In genomic region chr6:7264686-7265384, GRCh38 we compare ENCODE assay signal across 21 cellular contexts. TPM values are rescaled to one million over a fixed set of nuclear protein-coding genes. Genes with fewer than 3 reads are reported as not detected.
DNase-seq lines count a peak whose midpoint lies in the region; ATAC-seq, FAIRE-seq and TF ChIP-seq lines count a peak whose summit lies in the region.
"Had no signal": no experiment of that assay in that cellular context is flagged by ENCODE, and none has a peak within 500 bp of the region (broad histone marks: within the 10 kb centered on the region; RNA-seq: fewer than 3 reads in every experiment).

No MANE protein-coding gene starts in this region.

- H3K4me3 Mint-ChIP-seq in activated CD8-positive, alpha-beta memory T cell treated with anti-CD3 and anti-CD28 coated beads, Interleukin-2, amount 10 ng/mL, durations not matched to agents 7 days and 5 days, result no peak overlapping the region
- H3K4me3 Mint-ChIP-seq in GM23338, result no peak overlapping the region; the same call in 2 of the 3 replicates
- H3K4me3 Mint-ChIP-seq in activated naive CD4-positive, alpha-beta T cell treated with anti-CD3 and anti-CD28 coated beads, Interleukin-2, amount 10 ng/mL, durations not matched to agents 7 days and 5 days, result no peak overlapping the region
- H3K4me3 Mint-ChIP-seq: B cell; CD4-positive, alpha-beta memory T cell had no signal

- H3K4me1 ChIP-seq in GM23338 (ENCODE audit: insufficient read depth) (peaks cover 10% of the 10 kb centered on the region), kidney (ENCODE audit: control insufficient read depth in 1 of 2, insufficient read depth in 1 of 2, low read depth in 1 of 2, low read length in 2 of 2) (peaks cover 14% of the 10 kb centered on the region in 2 donors), small intestine (ENCODE audit: control insufficient read depth in 2 of 2, insufficient read depth in 1 of 2, low read depth in 1 of 2, low read length in 1 of 2) (no peaks in the 10 kb centered on the region), OCI-LY7 (ENCODE audit: insufficient read depth, low read length, poor library complexity, severe bottlenecking) (no peaks in the 10 kb centered on the region)

- H3K4me3 ChIP-seq in GM23338 (no peak overlapping the region), kidney (ENCODE audit: low read length in 2 of 2) (no peak overlapping the region), small intestine (ENCODE audit: low read depth in 1 of 2, low read length in 2 of 2) (no peak overlapping the region), OCI-LY7 (ENCODE audit: low read depth, low read length, poor library complexity, severe bottlenecking) (no peak overlapping the region)
- H3K4me3 ChIP-seq: GM23248 had no signal

- no peaks in the 10 kb centered on the region for H3K36me3 ChIP-seq in GM23338 (ENCODE audit: insufficient read depth)
- no peaks in the 10 kb centered on the region for H3K36me3 ChIP-seq in kidney (ENCODE audit: control insufficient read depth in 1 of 2, insufficient read depth in 2 of 2, low read length in 2 of 2)
- H3K36me3 ChIP-seq in small intestine (ENCODE audit: control insufficient read depth in 2 of 2, insufficient read depth in 2 of 2, low read length in 2 of 2), result no peaks in the 10 kb centered on the region
- no peaks in the 10 kb centered on the region for H3K36me3 ChIP-seq in OCI-LY7 (ENCODE audit: insufficient read depth, low read length)

- H2AFZ ChIP-seq in GM23338, result 0 out of 2 replicates have a peak overlapping the region, but pooled peaks have one; percentile 28
- H2AFZ ChIP-seq in OCI-LY7 (ENCODE audit: low read length), result no peak overlapping the region
- H2AFZ ChIP-seq: GM23248 had no signal

- H4K20me1 ChIP-seq in GM23338 (replicated peaks; ENCODE audit: insufficient read depth) (no peaks in the 10 kb centered on the region), OCI-LY7 (ENCODE audit: insufficient read depth, low read length) (no peaks in the 10 kb centered on the region)

- no peaks in the 10 kb centered on the region for H3K9me2 ChIP-seq in GM23338 (ENCODE audit: insufficient read depth)
- H3K9me2 ChIP-seq in OCI-LY7 (ENCODE audit: insufficient read depth, low read length), result no peaks in the 10 kb centered on the region

- FAIRE-seq in kidney (lab: Jason Lieb, UNC) (no peak), small intestine (lab: Jason Lieb, UNC) (no peak)
- FAIRE-seq: D721Med had no signal

- H3K9ac ChIP-seq in kidney (ENCODE audit: low read length in 2 of 2), result no peak overlapping the region
- H3K9ac ChIP-seq: GM23248 had no signal

- WGBS in small intestine, 3 donors, result 70 to 84% (median 80%) methylated on average over 17 of the region's 17 CpGs

- H3K79me2 ChIP-seq in GM23338 (replicated peaks; ENCODE audit: insufficient read depth), result no peaks in the 10 kb centered on the region
- no peaks in the 10 kb centered on the region for H3K79me2 ChIP-seq in OCI-LY7 (ENCODE audit: insufficient read depth, low read depth, low read length)

- H3K9me3 ChIP-seq in kidney (ENCODE audit: control insufficient read depth in 1 of 2, low read length in 2 of 2), result no peaks in the 10 kb centered on the region
- no peaks in the 10 kb centered on the region for H3K9me3 ChIP-seq in small intestine (ENCODE audit: control insufficient read depth, low read depth)
- no peaks in the 10 kb centered on the region for H3K9me3 ChIP-seq in OCI-LY7 (ENCODE audit: low read length)

- POLR2A ChIA-PET in OCI-LY7 (lab: Charles Lee), result no interaction called here

- H3K4me1 Mint-ChIP-seq in activated CD8-positive, alpha-beta memory T cell treated with anti-CD3 and anti-CD28 coated beads, Interleukin-2, amount 10 ng/mL, durations not matched to agents 7 days and 5 days, result peaks cover 13% of the 10 kb centered on the region
- peaks cover 19% of the 10 kb centered on the region for H3K4me1 Mint-ChIP-seq in GM23338
- H3K4me1 Mint-ChIP-seq in activated naive CD4-positive, alpha-beta T cell treated with anti-CD3 and anti-CD28 coated beads, Interleukin-2, amount 10 ng/mL, durations not matched to agents 7 days and 5 days, result peaks cover 23% of the 10 kb centered on the region

- peaks cover 8% of the 10 kb centered on the region for H3F3A ChIP-seq in GM23338 (replicated peaks; ENCODE audit: low read depth)

- H3K27me3 ChIP-seq in GM23338 (ENCODE audit: insufficient read depth), result peaks cover 1% of the 10 kb centered on the region; the same call in 1 of the 2 replicates
- H3K27me3 ChIP-seq in small intestine (ENCODE audit: control insufficient read depth in 2 of 2, insufficient read depth in 2 of 2, low read length in 2 of 2), result no peaks in the 10 kb centered on the region

- CTCF ChIA-PET in activated CD8-positive, alpha-beta memory T cell treated with anti-CD3 and anti-CD28 coated beads, Interleukin-2, amount 10 ng/mL, durations not matched to agents 7 days and 5 days (lab: Charles Lee), result no interaction called here
- CTCF ChIA-PET in OCI-LY7 (lab: Charles Lee; ENCODE audit: unreplicated experiment), result no interaction called here
- CTCF ChIA-PET in activated naive CD4-positive, alpha-beta T cell treated with anti-CD3 and anti-CD28 coated beads, Interleukin-2, amount 10 ng/mL, durations not matched to agents 7 days and 5 days (lab: Charles Lee), result no interaction called here

- no peak overlapping the region for H3K27ac Mint-ChIP-seq in activated CD8-positive, alpha-beta memory T cell treated with anti-CD3 and anti-CD28 coated beads, Interleukin-2, amount 10 ng/mL, durations not matched to agents 7 days and 5 days
- H3K27ac Mint-ChIP-seq in GM23338, result no peak overlapping the region
- H3K27ac Mint-ChIP-seq in activated naive CD4-positive, alpha-beta T cell treated with anti-CD3 and anti-CD28 coated beads, Interleukin-2, amount 10 ng/mL, durations not matched to agents 7 days and 5 days, result no peak overlapping the region
- H3K27ac Mint-ChIP-seq: B cell had no signal

- no peaks in the 10 kb centered on the region for H3K9me3 Mint-ChIP-seq in activated CD8-positive, alpha-beta memory T cell treated with anti-CD3 and anti-CD28 coated beads, Interleukin-2, amount 10 ng/mL, durations not matched to agents 7 days and 5 days (ENCODE audit: low read depth)
- no peaks in the 10 kb centered on the region for H3K9me3 Mint-ChIP-seq in GM23338
- H3K9me3 Mint-ChIP-seq in activated naive CD4-positive, alpha-beta T cell treated with anti-CD3 and anti-CD28 coated beads, Interleukin-2, amount 10 ng/mL, durations not matched to agents 7 days and 5 days, result peaks cover 3% of the 10 kb centered on the region

- no peak for TF ChIP-seq CTCF in GM23338 (conservative IDR thresholded peaks at IDR 0.05; ENCODE audit: low read depth in 2 of 2)
- TF ChIP-seq CTCF in kidney (IDR thresholded peaks at IDR 0.05; ENCODE audit: borderline replicate concordance, extremely low read depth, insufficient read depth), result no peak
- no peak for TF ChIP-seq CTCF in OCI-LY7 (conservative IDR thresholded peaks at IDR 0.05; ENCODE audit: low read length)

- DNase-seq in activated CD8-positive, alpha-beta memory T cell treated with anti-CD3 and anti-CD28 coated beads for 24 hours, result peak; percentile 35
- no peak for DNase-seq in activated CD8-positive, alpha-beta memory T cell treated with anti-CD3 and anti-CD28 coated beads, Interleukin-2, amount 10 ng/mL, durations not matched to agents 7 days and 5 days
- DNase-seq in GM23338 (ENCODE audit: low spot score), result no peak
- DNase-seq in kidney, result peak; percentile 41
- DNase-seq in small intestine, result peak; percentile 61
- no peak for DNase-seq in OCI-LY7 (ENCODE audit: low spot score)
- DNase-seq in iPS-NIHi7 (ENCODE audit: extremely low spot score), result no peak
- no peak for DNase-seq in activated naive CD4-positive, alpha-beta T cell treated with anti-CD3 and anti-CD28 coated beads, Interleukin-2, amount 10 ng/mL, durations not matched to agents 7 days and 5 days
- DNase-seq: CD4-positive, alpha-beta memory T cell; DMS79 treated with DMSO at 0.1 percent for 48 hours; GM23248; KBM-7; NCI-H1417 treated with DMSO at 0.1 percent for 48 hours; NCI-H2029; NCI-H2171; NCI-H446 treated with DMSO at 0.1 percent for 48 hours; NK-92 treated with Interleukin-12 subunit alpha and Interleukin-12 subunit beta, amount 100 ng/mL, for 24 hours; PC-3 had no signal

- H3K27ac ChIP-seq in GM23338 (ENCODE audit: low read depth) (no peak overlapping the region), kidney (ENCODE audit: low read depth in 2 of 2, low read length in 2 of 2) (no peak overlapping the region), small intestine (ENCODE audit: low read depth in 1 of 2, low read length in 1 of 2) (no peak overlapping the region), OCI-LY7 (ENCODE audit: low read depth, low read length, poor library complexity, severe bottlenecking) (no peak overlapping the region)
- H3K27ac ChIP-seq: 22Rv1, GM23248 had no signal

- no peaks in the 10 kb centered on the region for H3K36me3 Mint-ChIP-seq in activated CD8-positive, alpha-beta memory T cell treated with anti-CD3 and anti-CD28 coated beads, Interleukin-2, amount 10 ng/mL, durations not matched to agents 7 days and 5 days
- H3K36me3 Mint-ChIP-seq in GM23338 (ENCODE audit: low read depth), result peaks cover 3% of the 10 kb centered on the region; the same call in 1 of the 3 replicates
- H3K36me3 Mint-ChIP-seq in activated naive CD4-positive, alpha-beta T cell treated with anti-CD3 and anti-CD28 coated beads, Interleukin-2, amount 10 ng/mL, durations not matched to agents 7 days and 5 days, result no peaks in the 10 kb centered on the region

- ATAC-seq in activated CD8-positive, alpha-beta memory T cell treated with anti-CD3 and anti-CD28 coated beads, Interleukin-2, amount 10 ng/mL, durations not matched to agents 7 days and 5 days, result no peak
- no peak for ATAC-seq in GM23338
- ATAC-seq: PC-3 had no signal

- intact Hi-C loops in kidney (cut with DNase I), result no loop called here
- intact Hi-C loops in OCI-LY7 (cut with micrococcal nuclease; ENCODE audit: unreplicated experiment), result no loop called here

- no TSS peak for BruUV-seq in OCI-LY7 (replicated peaks; lab: Mats Ljungman, UMichigan)

- peaks cover 20% of the 10 kb centered on the region for H3K27me3 Mint-ChIP-seq in activated CD8-positive, alpha-beta memory T cell treated with anti-CD3 and anti-CD28 coated beads, Interleukin-2, amount 10 ng/mL, durations not matched to agents 7 days and 5 days
- peaks cover 11% of the 10 kb centered on the region for H3K27me3 Mint-ChIP-seq in GM23338 (ENCODE audit: insufficient read depth, low read depth, poor library complexity)
- peaks cover 42% of the 10 kb centered on the region for H3K27me3 Mint-ChIP-seq in activated naive CD4-positive, alpha-beta T cell treated with anti-CD3 and anti-CD28 coated beads, Interleukin-2, amount 10 ng/mL, durations not matched to agents 7 days and 5 days

- H3K4me2 ChIP-seq in GM23338 (no peak overlapping the region), OCI-LY7 (ENCODE audit: low read length) (no peak overlapping the region)

RNA-seq across cellular contexts. Expression of gene SSR1, which starts 48.2 kb away (rescaled TPM):
- 100 to 1,000 TPM; 119 to 163 TPM for total RNA-seq in activated CD8-positive, alpha-beta memory T cell treated with anti-CD3 and anti-CD28 coated beads, Interleukin-2, amount 10 ng/mL, durations not matched to agents 7 days and 5 days
- 70.2 and 96.8 TPM in 2 replicates for total RNA-seq in GM23338 (2014; rRNA removed; shearing (Covaris generic))
- polyA plus RNA-seq in GM23338 (2016; fragmentation: Nextera tagmentation; extraction: Ambion mirVana), result 59.3 and 65.3 TPM in 2 replicates
- 163 TPM for total RNA-seq in kidney
- 40.4 TPM for polyA plus RNA-seq in kidney (ENCODE audit: insufficient read depth, low read depth, low replicate concordance)
- polyA plus RNA-seq in small intestine, result 10 to 100 TPM in 2 of 3 donors, 1 to 10 TPM in 1; 8.9 to 61.2 (median 12.2) TPM
- 31.6 and 36.0 TPM in 2 replicates for total RNA-seq in OCI-LY7 (2014; rRNA removed; shearing (Covaris generic))
- 126 and 138 TPM in 2 replicates for total RNA-seq in OCI-LY7 (2022)

Comparison
In these comparisons a context has a peak if more than half of its experiments do, and no peak if none do; other contexts are left out.
1. DNase-seq: peak in activated CD8-positive, alpha-beta memory T cell treated with anti-CD3 and anti-CD28 coated beads for 24 hours (single experiment), kidney (single experiment) and small intestine (single experiment); none in activated CD8-positive, alpha-beta memory T cell treated with anti-CD3 and anti-CD28 coated beads, Interleukin-2, amount 10 ng/mL, durations not matched to agents 7 days and 5 days (single experiment), GM23338 (single experiment), OCI-LY7 (single experiment), iPS-NIHi7 (single experiment) and activated naive CD4-positive, alpha-beta T cell treated with anti-CD3 and anti-CD28 coated beads, Interleukin-2, amount 10 ng/mL, durations not matched to agents 7 days and 5 days (single experiment).